In the genomic region with DNA sequence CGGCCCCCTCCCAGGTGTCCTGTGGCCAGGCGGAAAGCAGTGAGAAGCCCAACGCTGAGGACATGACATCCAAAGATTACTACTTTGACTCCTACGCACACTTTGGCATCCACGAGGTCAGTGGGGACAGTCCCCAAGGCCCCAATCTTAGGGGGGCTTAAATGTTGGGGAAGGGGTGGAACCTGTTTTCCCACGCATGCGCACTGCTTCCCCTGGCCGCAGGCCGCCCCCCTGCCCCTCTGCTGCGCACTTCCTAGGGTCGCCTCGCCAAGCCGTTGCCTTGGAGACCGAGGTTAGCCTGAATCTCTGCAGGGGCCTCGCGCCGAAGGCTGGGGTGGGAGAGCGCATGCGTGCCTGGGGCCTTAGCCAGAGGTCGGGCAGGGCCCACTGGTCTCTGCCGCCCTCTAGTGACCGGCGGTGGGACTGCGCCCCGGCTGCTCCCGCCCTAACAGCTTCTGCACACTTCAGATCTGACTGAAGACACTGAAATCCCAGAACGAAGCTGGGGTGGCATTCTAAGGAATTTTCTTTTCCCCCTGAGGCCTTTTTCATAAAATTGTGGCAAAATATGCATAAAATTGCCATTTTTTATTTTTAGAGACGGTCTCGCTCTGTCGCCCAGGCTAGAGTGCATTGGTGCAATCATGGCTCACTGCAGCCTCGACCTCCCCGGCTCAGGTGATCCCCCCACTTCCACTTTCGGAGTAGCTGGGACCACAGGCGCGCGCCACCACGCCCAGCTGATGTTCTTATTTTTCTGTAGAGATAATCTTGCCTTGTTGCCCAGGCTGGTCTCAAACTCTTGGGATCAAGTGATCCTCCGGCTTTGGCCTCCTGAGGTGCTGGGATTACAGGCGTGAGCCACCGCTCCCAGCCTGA, we compare ENCODE assay signal across 1 cellular context.
TF ChIP-seq lines count a peak whose summit lies in the region.

No MANE protein-coding gene starts in this region.

TF ChIP-seq in SK-N-SH, 30 proteins besides CTCF, POLR2A, EP300 and RAD21:
- peak; percentile 77 for TF ChIP-seq NRF1 (IDR thresholded peaks at IDR 0.05; ENCODE audit: low read depth, low read length)
- TF ChIP-seq TCF12 (IDR thresholded peaks at IDR 0.05): no peak
- TF ChIP-seq, protein P1, sequence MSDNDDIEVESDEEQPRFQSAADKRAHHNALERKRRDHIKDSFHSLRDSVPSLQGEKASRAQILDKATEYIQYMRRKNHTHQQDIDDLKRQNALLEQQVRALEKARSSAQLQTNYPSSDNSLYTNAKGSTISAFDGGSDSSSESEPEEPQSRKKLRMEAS (IDR thresholded peaks at IDR 0.05; ENCODE audit: low read depth): peak; percentile 55
- peak; percentile 43 for TF ChIP-seq SMC3 (IDR thresholded peaks at IDR 0.05; ENCODE audit: low read depth, low read length)
- TF ChIP-seq MXI1 (IDR thresholded peaks at IDR 0.05; ENCODE audit: low read depth, low read length): peak; percentile 35; the same call in 1 of the 2 replicates
- TF ChIP-seq RCOR1 (IDR thresholded peaks at IDR 0.05; ENCODE audit: low read length): no peak
- peak; percentile 44; the same call in 1 of the 2 replicates for TF ChIP-seq SIN3A (IDR thresholded peaks at IDR 0.05; ENCODE audit: borderline replicate concordance, low read depth, low read length)
TF ChIP-seq in SK-N-SH: peak in this region for 5.
